Comparison of ENCODE assay signal across 10 cellular contexts in genomic region chr1:26887125-26887524, GRCh38. TPM values are rescaled to one million over a fixed set of nuclear protein-coding genes. Genes with fewer than 3 reads are reported as not detected.
A peak's percentile ranks its signal among the peaks of the same experiment; 100 is the strongest.
DNase-seq lines count a peak whose midpoint lies in the region; ATAC-seq and TF ChIP-seq lines count a peak whose summit lies in the region.
"Had no signal": no experiment of that assay in that cellular context is flagged by ENCODE, and none has a peak within 500 bp of the region (broad histone marks: within the 10 kb centered on the region; RNA-seq: fewer than 3 reads in every experiment).

No MANE protein-coding gene starts in this region.

- ATAC-seq in GM21737 (IDR thresholded peaks at IDR 0.05; ENCODE audit: unreplicated experiment) (no peak), GM18858 (IDR thresholded peaks at IDR 0.05; ENCODE audit: unreplicated experiment) (no peak), HG02678 (IDR thresholded peaks at IDR 0.05; ENCODE audit: unreplicated experiment) (no peak)

- TF ChIP-seq CTCF in fibroblast of villous mesenchyme (IDR thresholded peaks at IDR 0.05; ENCODE audit: insufficient read depth, low read depth, low read length) = peak; percentile 58

- H3K4me3 ChIP-seq in fibroblast of villous mesenchyme (ENCODE audit: low read depth, low read length) = no peak overlapping the region
- H3K4me3 ChIP-seq: uterus had no signal

- peak; percentile 51 for DNase-seq in 8988T
- DNase-seq in EH (ENCODE audit: low read depth) = peak; percentile 53
- peak; percentile 7 for DNase-seq in SKM-1 (lab: John Stamatoyannopoulos, UW; ENCODE audit: unreplicated experiment)
- peak; percentile 48 for DNase-seq in fibroblast of villous mesenchyme (ENCODE audit: low read depth)
- no peak for DNase-seq in NCI-H82 (lab: John Stamatoyannopoulos, UW)
- DNase-seq: uterus had no signal

RNA-seq across cellular contexts. Expression of gene GPN2, which starts 3.0 kb away (rescaled TPM):
- 9.5 and 11.9 TPM in 2 replicates for total RNA-seq in fibroblast of villous mesenchyme

RNA-seq across cellular contexts. Expression of gene GPATCH3, which starts 13.1 kb away (rescaled TPM):
- 7.3 and 8.7 TPM in 2 replicates for total RNA-seq in fibroblast of villous mesenchyme

RNA-seq across cellular contexts. Expression of gene SFN, which starts 24.2 kb away (rescaled TPM):
- 0.32 and 0.43 TPM in 2 replicates for total RNA-seq in fibroblast of villous mesenchyme

RNA-seq across cellular contexts. Expression of gene NR0B2, which starts 26.6 kb away (rescaled TPM):
- not detected in 2 replicates for total RNA-seq in fibroblast of villous mesenchyme
- total RNA-seq: T-helper 1 cell treated with Interleukin-12 subunit alpha and Interleukin-12 subunit beta and Interleukin-4 antibody, amounts not matched to agents 30 ng/mL and 1 ng/mL, for 36 hours; uterus had no signal

RNA-seq across cellular contexts. Expression of gene NUDC, which starts 34.4 kb away (rescaled TPM):
- total RNA-seq in fibroblast of villous mesenchyme = 19.0 and 21.9 TPM in 2 replicates
